In genomic region chr17:80486692-80487091, GRCh38 we compare ENCODE assay signal across 21 cellular contexts. TPM values are rescaled to one million over a fixed set of nuclear protein-coding genes. Genes with fewer than 3 reads are reported as not detected.
"Had no signal": no experiment of that assay in that cellular context is flagged by ENCODE, and none has a peak within 500 bp of the region (broad histone marks: within the 10 kb centered on the region; RNA-seq: fewer than 3 reads in every experiment).

No MANE protein-coding gene starts in this region.

- H3K36me3 Mint-ChIP-seq: activated naive CD4-positive, alpha-beta T cell treated with anti-CD3 and anti-CD28 coated beads, Interleukin-2, amount 50 U/mL, for 72 hours; memory B cell; stimulated activated memory B cell treated with anti-CD40 and anti-IgM and Interleukin-4, amounts not matched to agents 10 μg/mL and 1 μg/mL and 100 μg/mL, for 72 hours had no signal

- H3K9me3 ChIP-seq: adrenal gland, pancreas, right lobe of liver, thoracic aorta, upper lobe of right lung had no signal

- H3K4me1 ChIP-seq: adrenal gland, gastroesophageal sphincter, pancreas, right lobe of liver, upper lobe of right lung had no signal

- H3K4me3 Mint-ChIP-seq: activated T-helper 1 cell treated with anti-CD3 and anti-CD28 coated beads, Interleukin-12 subunit alpha, Interleukin-12 subunit beta, Interleukin-2, Interleukin-4 antibody, amounts not matched to agents 30 ng/mL and 10 ng/mL and 1 ng/mL, durations not matched to agents 14 hours and 24 hours and 36 hours; memory B cell; stimulated activated memory B cell treated with anti-CD40 and anti-IgM and Interleukin-4, amounts not matched to agents 10 μg/mL and 1 μg/mL and 100 μg/mL, for 72 hours; T-helper 17 cell had no signal

- H3K27me3 ChIP-seq: pancreas, right lobe of liver had no signal

- ATAC-seq: activated naive CD4-positive, alpha-beta T cell treated with anti-CD3 and anti-CD28 coated beads, Interleukin-2, amount 50 U/mL, for 72 hours; gastroesophageal sphincter; pancreas; right lobe of liver; T-helper 17 cell; upper lobe of right lung had no signal

- H3K4me3 ChIP-seq: adrenal gland, gastroesophageal sphincter, pancreas, right lobe of liver, thoracic aorta, upper lobe of right lung had no signal

- FAIRE-seq: astrocyte, bronchial epithelial cell, pancreas, small intestine had no signal

- H3K36me3 ChIP-seq: adrenal gland, gastroesophageal sphincter, pancreas, right lobe of liver, thoracic aorta, upper lobe of right lung had no signal

- H3K4me1 Mint-ChIP-seq: T-helper 17 cell had no signal

- H3K27ac ChIP-seq: adrenal gland, gastroesophageal sphincter, pancreas, right lobe of liver, thoracic aorta, upper lobe of right lung, VCaP had no signal

- DNase-seq: activated CD4-positive, alpha-beta T cell treated with anti-CD3 and anti-CD28 coated beads, Interleukin-2, amount 50 U/mL, for 4 hours; activated gamma-delta T cell treated with Interleukin-2 at 50 U/mL for 16 hours; adrenal gland; effector CD4-positive, alpha-beta T cell; pancreas; right lobe of liver; small intestine; stimulated activated CD4-positive, alpha-beta T cell treated with anti-CD3 and anti-CD28 coated beads, Interleukin-4, amount 100 ng/mL, for 4 hours; T-helper 17 cell; upper lobe of right lung had no signal

- H3K27ac Mint-ChIP-seq: activated naive CD4-positive, alpha-beta T cell treated with anti-CD3 and anti-CD28 coated beads, Interleukin-2, amount 50 U/mL, for 72 hours; activated T-helper 1 cell treated with anti-CD3 and anti-CD28 coated beads, Interleukin-12 subunit alpha, Interleukin-12 subunit beta, Interleukin-2, Interleukin-4 antibody, amounts not matched to agents 30 ng/mL and 10 ng/mL and 1 ng/mL, durations not matched to agents 14 hours and 24 hours and 36 hours; stimulated activated memory B cell treated with anti-CD40 and anti-IgM and Interleukin-4, amounts not matched to agents 10 μg/mL and 1 μg/mL and 100 μg/mL, for 72 hours; T-helper 17 cell had no signal

- H3K9me3 Mint-ChIP-seq: activated naive CD4-positive, alpha-beta T cell treated with anti-CD3 and anti-CD28 coated beads, Interleukin-2, amount 50 U/mL, for 72 hours; activated T-helper 1 cell treated with anti-CD3 and anti-CD28 coated beads, Interleukin-12 subunit alpha, Interleukin-12 subunit beta, Interleukin-2, Interleukin-4 antibody, amounts not matched to agents 30 ng/mL and 10 ng/mL and 1 ng/mL, durations not matched to agents 14 hours and 24 hours and 36 hours; memory B cell had no signal

RNA-seq across cellular contexts. Expression of gene NPTX1, which starts 10.3 kb away (rescaled TPM):
- total RNA-seq: esophagus mucosa had no signal
- polyA plus RNA-seq: liver had no signal
